14 cellular contexts compared by ENCODE assay signal in the genomic region with DNA sequence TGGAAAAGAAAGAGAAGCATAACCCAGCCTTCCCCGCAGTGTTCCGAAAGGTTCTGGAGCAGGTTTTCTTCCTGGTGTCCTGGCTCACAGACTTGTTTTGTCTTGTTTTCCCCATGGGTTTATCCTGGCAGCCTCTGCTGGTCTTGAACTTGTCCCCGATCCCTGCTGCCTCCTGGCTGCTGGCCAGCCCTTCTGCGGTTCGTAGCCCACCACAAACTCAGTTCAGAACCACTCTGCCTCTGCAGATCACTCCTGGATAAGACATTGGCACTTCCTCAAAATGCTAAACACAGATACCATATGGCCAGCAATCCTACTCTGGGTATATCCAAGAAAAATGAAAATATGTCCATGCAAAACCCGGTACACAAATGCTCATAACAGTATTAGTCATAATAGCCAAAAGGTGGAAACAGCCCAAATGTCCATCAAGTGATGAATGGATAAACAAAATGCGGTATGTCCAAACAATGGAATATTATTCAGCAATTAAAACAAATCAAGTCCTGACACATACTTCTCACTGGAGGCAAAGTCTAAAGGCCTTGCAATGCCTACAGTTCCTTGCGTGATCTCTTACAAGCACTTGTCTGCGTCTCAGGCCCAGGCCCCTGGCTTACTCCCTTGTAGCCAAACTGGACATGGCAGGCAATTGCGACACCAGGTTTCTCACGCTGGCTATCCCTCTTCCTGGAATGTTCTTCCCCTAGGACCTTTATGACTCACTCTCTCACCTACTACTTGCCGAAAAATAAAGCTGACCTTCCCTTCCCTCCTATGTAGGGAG. TPM values are rescaled to one million over a fixed set of nuclear protein-coding genes. Genes with fewer than 3 reads are reported as not detected.
DNase-seq lines count a peak whose midpoint lies in the region; FAIRE-seq and TF ChIP-seq lines count a peak whose summit lies in the region.
"Had no signal": no experiment of that assay in that cellular context is flagged by ENCODE, and none has a peak within 500 bp of the region (broad histone marks: within the 10 kb centered on the region; RNA-seq: fewer than 3 reads in every experiment).

No MANE protein-coding gene starts in this region.

- no peak for TF ChIP-seq POLR2A in breast epithelium (IDR thresholded peaks at IDR 0.05)

- H3K4me3 ChIP-seq in breast epithelium (no peak overlapping the region), esophagus (ENCODE audit: low read depth in 1 of 2, low read length in 2 of 2) (no peak overlapping the region)
- H3K4me3 ChIP-seq: cardiac muscle cell had no signal

- H3K36me3 ChIP-seq in breast epithelium (no peaks in the 10 kb centered on the region), esophagus (ENCODE audit: control insufficient read depth in 2 of 2, insufficient read depth in 2 of 2, low read length in 1 of 2) (no peaks in the 10 kb centered on the region)
- H3K36me3 ChIP-seq: cardiac muscle cell had no signal

- no peaks in the 10 kb centered on the region for H3K27me3 Mint-ChIP-seq in MCF 10A (ENCODE audit: insufficient read depth, unreplicated experiment)

- BruUV-seq in MCF 10A (replicated peaks; lab: Mats Ljungman, UMichigan), result no TSS peak

- peak; percentile 55 for FAIRE-seq in urothelium cell line (lab: Jason Lieb, UNC)
- FAIRE-seq: A204.1, endometrium had no signal

- H3K9me3 ChIP-seq in breast epithelium, result no peaks in the 10 kb centered on the region
- no peaks in the 10 kb centered on the region for H3K9me3 ChIP-seq in esophagus (ENCODE audit: control insufficient read depth in 2 of 2, insufficient read depth in 1 of 2, low read depth in 1 of 2, low read length in 1 of 2)

- TF ChIP-seq CTCF in MCF 10A (IDR thresholded peaks at IDR 0.05; ENCODE audit: unreplicated experiment) (no peak), breast epithelium (IDR thresholded peaks at IDR 0.05) (no peak), RWPE1 (conservative IDR thresholded peaks at IDR 0.05; ENCODE audit: low read depth) (no peak)

- H3K27ac ChIP-seq in breast epithelium (no peak overlapping the region), RWPE1 (peak overlapping the region; percentile 100), esophagus (ENCODE audit: low read depth in 2 of 2, low read length in 1 of 2) (peak overlapping the region; percentile 90 to 98)
- H3K27ac ChIP-seq: cardiac muscle cell had no signal

- POLR2A ChIA-PET in MCF 10A (lab: Yijun Ruan, JAX), result interaction anchor here (0.5 to 4.1 kb wide), 26 partner anchors 10 to 466 kb away, joined by 3 to 95 read pairs (median 8); a partner anchor contains a TSS
- POLR2A ChIA-PET in RWPE1 (lab: Yijun Ruan, JAX; ENCODE audit: low non-redundant PET), result no interaction called here
- POLR2A ChIA-PET in HEK293T (lab: Yijun Ruan, JAX), result no interaction called here

- H3K4me3 Mint-ChIP-seq in MCF 10A (ENCODE audit: unreplicated experiment), result peak overlapping the region; percentile 66
- H3K4me3 Mint-ChIP-seq: activated CD8-positive, alpha-beta memory T cell treated with anti-CD3 and anti-CD28 coated beads, Interleukin-2, amount 10 ng/mL, durations not matched to agents 7 days and 5 days had no signal

- 38 to 52% methylated on average over 12 of the region's 12 CpGs for WGBS in esophagus, 2 donors

- CTCF ChIA-PET in MCF 10A (lab: Yijun Ruan, JAX) (interaction anchor here (0.6 to 2.2 kb wide), 19 partner anchors 10 to 686 kb away, joined by 3 to 11 read pairs (median 4); a partner anchor contains a TSS), RWPE1 (lab: Yijun Ruan, JAX) (interaction anchor here (0.7 to 2.0 kb wide), 2 partner anchors 11 kb away, joined by 4 to 14 read pairs; no protein-coding TSS in a partner anchor), HEK293T (lab: Yijun Ruan, JAX) (no interaction called here)

- H3K4me1 ChIP-seq in breast epithelium (no peaks in the 10 kb centered on the region), esophagus (ENCODE audit: control insufficient read depth in 2 of 2, insufficient read depth in 2 of 2, low read length in 1 of 2) (peaks cover 0 to 11% of the 10 kb centered on the region in 2 donors)

- H3K27ac Mint-ChIP-seq in MCF 10A (ENCODE audit: low read depth, unreplicated experiment), result peak overlapping the region; percentile 96
- H3K27ac Mint-ChIP-seq: activated CD8-positive, alpha-beta memory T cell treated with anti-CD3 and anti-CD28 coated beads, Interleukin-2, amount 10 ng/mL, durations not matched to agents 7 days and 5 days had no signal

- H3K27me3 ChIP-seq in breast epithelium (no peaks in the 10 kb centered on the region), esophagus (ENCODE audit: control insufficient read depth in 1 of 2, insufficient read depth in 2 of 2, low read length in 2 of 2) (no peaks in the 10 kb centered on the region)
- H3K27me3 ChIP-seq: cardiac muscle cell had no signal

- peaks cover 39% of the 10 kb centered on the region for H3K4me1 Mint-ChIP-seq in MCF 10A (ENCODE audit: insufficient read depth, unreplicated experiment)

- peak; percentile 99 for DNase-seq in MCF 10A (ENCODE audit: unreplicated experiment)
- DNase-seq in breast epithelium (ENCODE audit: low spot score in 2 of 2), result no peak
- DNase-seq in RWPE1 (ENCODE audit: low spot score), result peak; percentile 87
- DNase-seq in urothelium cell line (ENCODE audit: low spot score), result peak; percentile 58
- DNase-seq in NCI-H2029 treated with DMSO at 0.1 percent for 48 hours (lab: John Stamatoyannopoulos, UW), result no peak
- DNase-seq in retina, result no peak
- DNase-seq in HEK293T (ENCODE audit: extremely low spot score), result no peak
- DNase-seq: activated CD8-positive, alpha-beta memory T cell treated with anti-CD3 and anti-CD28 coated beads, Interleukin-2, amount 10 ng/mL, durations not matched to agents 7 days and 5 days; activated naive CD4-positive, alpha-beta T cell treated with Interleukin-2 at 50 U/mL for 16 hours; nucleus accumbens had no signal

- intact Hi-C loops in MCF 10A (cut with micrococcal nuclease) (loop anchor here (1.0 kb wide), 1 partner anchor 28 kb away; a partner anchor contains a TSS), breast epithelium (cut with DNase I; ENCODE audit: low total_unique reads) (no loop called here)

- no peaks in the 10 kb centered on the region for H3K36me3 Mint-ChIP-seq in MCF 10A (ENCODE audit: insufficient read depth, unreplicated experiment)
- H3K36me3 Mint-ChIP-seq: activated CD8-positive, alpha-beta memory T cell treated with anti-CD3 and anti-CD28 coated beads, Interleukin-2, amount 10 ng/mL, durations not matched to agents 7 days and 5 days had no signal

- H3K9me3 Mint-ChIP-seq in MCF 10A (ENCODE audit: unreplicated experiment), result no peaks in the 10 kb centered on the region

TF ChIP-seq in HEK293T, 16 proteins besides CTCF, POLR2A, EP300 and RAD21:
- TF ChIP-seq, protein P1, sequence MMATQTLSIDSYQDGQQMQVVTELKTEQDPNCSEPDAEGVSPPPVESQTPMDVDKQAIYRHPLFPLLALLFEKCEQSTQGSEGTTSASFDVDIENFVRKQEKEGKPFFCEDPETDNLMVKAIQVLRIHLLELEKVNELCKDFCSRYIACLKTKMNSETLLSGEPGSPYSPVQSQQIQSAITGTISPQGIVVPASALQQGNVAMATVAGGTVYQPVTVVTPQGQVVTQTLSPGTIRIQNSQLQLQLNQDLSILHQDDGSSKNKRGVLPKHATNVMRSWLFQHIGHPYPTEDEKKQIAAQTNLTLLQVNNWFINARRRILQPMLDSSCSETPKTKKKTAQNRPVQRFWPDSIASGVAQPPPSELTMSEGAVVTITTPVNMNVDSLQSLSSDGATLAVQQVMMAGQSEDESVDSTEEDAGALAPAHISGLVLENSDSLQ (IDR thresholded peaks at IDR 0.05), result no peak
- TF ChIP-seq ELF4 (IDR thresholded peaks at IDR 0.05), result no peak
- TF ChIP-seq HDGF (IDR thresholded peaks at IDR 0.05; ENCODE audit: borderline replicate concordance), result no peak
- TF ChIP-seq BHLHE40 (IDR thresholded peaks at IDR 0.05; ENCODE audit: borderline replicate concordance), result no peak
- TF ChIP-seq ZNF384 (IDR thresholded peaks at IDR 0.05), result no peak
- TF ChIP-seq NFRKB (IDR thresholded peaks at IDR 0.05), result no peak
- TF ChIP-seq L3MBTL2 (conservative IDR thresholded peaks at IDR 0.05), result no peak
- no peak for TF ChIP-seq FOXA1 (IDR thresholded peaks at IDR 0.05)
- TF ChIP-seq SP1 (IDR thresholded peaks at IDR 0.05), result no peak
- no peak for TF ChIP-seq CTBP1 (IDR thresholded peaks at IDR 0.05; ENCODE audit: borderline replicate concordance)
- TF ChIP-seq ARNT (IDR thresholded peaks at IDR 0.05), result no peak
- TF ChIP-seq SUZ12 (IDR thresholded peaks at IDR 0.05), result no peak
- TF ChIP-seq TARDBP (IDR thresholded peaks at IDR 0.05), result no peak
- no peak for TF ChIP-seq LEF1 (IDR thresholded peaks at IDR 0.05; ENCODE audit: borderline replicate concordance)
- no peak for TF ChIP-seq FOXM1 (IDR thresholded peaks at IDR 0.05; ENCODE audit: borderline replicate concordance)
- no peak for TF ChIP-seq FOXK2 (IDR thresholded peaks at IDR 0.05)

RNA-seq across cellular contexts. Expression of a gene that starts 28.0 kb away (rescaled TPM):
- total RNA-seq in MCF 10A (2022), result 52.0 and 59.3 TPM in 2 replicates
- 10 to 100 TPM in 1 of 3 donors, 1 to 10 TPM in 2; 7.5 to 10.1 (median 8.0) TPM for total RNA-seq in breast epithelium
- polyA plus RNA-seq in esophagus, result 10 to 100 TPM; 32.2 to 98.9 TPM

RNA-seq across cellular contexts. Expression of a gene that starts 53.3 kb away (rescaled TPM):
- total RNA-seq in MCF 10A (2022) (not detected in 2 replicates), breast epithelium (not detected)
- polyA plus RNA-seq in esophagus, result not detected
- total RNA-seq: activated CD8-positive, alpha-beta memory T cell treated with anti-CD3 and anti-CD28 coated beads, Interleukin-2, amount 10 ng/mL, durations not matched to agents 7 days and 5 days had no signal

Comparison
In these comparisons a context has a peak if more than half of its experiments do, and no peak if none do; other contexts are left out.
1. DNase-seq: peak in MCF 10A (single experiment), RWPE1 (single experiment) and urothelium cell line (single experiment); none in breast epithelium (0 of 2), NCI-H2029 treated with DMSO at 0.1 percent for 48 hours (single experiment), retina (single experiment) and HEK293T (single experiment).
2. H3K27ac ChIP-seq: peak in RWPE1 (single experiment) and esophagus (2 of 2); none in breast epithelium (0 of 2).